Comparison of ENCODE assay signal across 8 cellular contexts in the genomic region with DNA sequence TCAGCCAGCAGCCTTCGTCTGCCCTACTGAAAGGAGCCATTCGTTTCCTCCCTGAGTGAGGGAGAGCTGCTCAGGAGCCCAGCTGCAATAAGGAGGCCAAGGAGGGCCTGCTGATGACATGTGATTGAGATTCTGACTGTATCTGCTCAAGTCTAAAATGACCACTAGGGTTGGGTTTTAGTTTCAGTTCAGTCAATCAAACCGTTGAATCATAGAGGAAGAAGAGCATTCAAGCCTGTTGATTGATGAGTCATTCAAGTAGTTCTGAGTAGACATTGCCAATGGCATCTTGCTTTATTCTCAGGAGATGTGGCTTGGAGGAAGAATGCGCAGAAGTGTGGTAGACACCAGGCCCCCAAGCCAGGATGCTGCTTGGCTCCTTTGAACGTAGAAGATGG. TPM values are rescaled to one million over a fixed set of nuclear protein-coding genes. Genes with fewer than 3 reads are reported as not detected.
DNase-seq lines count a peak whose midpoint lies in the region; ATAC-seq and TF ChIP-seq lines count a peak whose summit lies in the region.

No MANE protein-coding gene starts in this region.

- H3K4me1 Mint-ChIP-seq in CD14-positive monocyte, result peaks cover 13% of the 10 kb centered on the region
- no peaks in the 10 kb centered on the region for H3K4me1 Mint-ChIP-seq in osteocyte (ENCODE audit: unreplicated experiment)

- H3K4me3 ChIP-seq in coronary artery, result no peak overlapping the region

- peaks cover 0 to 2% (median 0%) of the 10 kb centered on the region in 7 donors for H3K9me3 Mint-ChIP-seq in CD14-positive monocyte
- no peaks in the 10 kb centered on the region for H3K9me3 Mint-ChIP-seq in osteocyte (ENCODE audit: unreplicated experiment)

- DNase-seq in CD14-positive monocyte (ENCODE audit: low spot score) (peak; percentile 62), osteocyte (ENCODE audit: extremely low spot score, unreplicated experiment) (no peak), SW 1271 (lab: John Stamatoyannopoulos, UW) (no peak), HPDE6-E6E7 (ENCODE audit: extremely low spot score) (no peak), coronary artery (ENCODE audit: low spot score) (no peak)
- DNase-seq in activated T-cell treated with anti-CD3 and anti-CD28 coated beads, Interleukin-2, amount 50 U/mL, for 48 hours, result peak; percentile 53 to 55

- ATAC-seq in GM19035 (IDR thresholded peaks at IDR 0.05; ENCODE audit: unreplicated experiment), result peak; percentile 84
- peak; percentile 90 for ATAC-seq in HG03196 (IDR thresholded peaks at IDR 0.05; ENCODE audit: unreplicated experiment)

- H3K27me3 Mint-ChIP-seq in CD14-positive monocyte (ENCODE audit: low read depth in 3 of 3) (peaks cover 0 to 4% (median 2%) of the 10 kb centered on the region in 3 donors), osteocyte (ENCODE audit: unreplicated experiment) (peaks cover 60% of the 10 kb centered on the region)

- H3K36me3 Mint-ChIP-seq in CD14-positive monocyte (no peaks in the 10 kb centered on the region), osteocyte (ENCODE audit: unreplicated experiment) (no peaks in the 10 kb centered on the region)

- H3K27ac ChIP-seq in coronary artery, result no peak overlapping the region

- TF ChIP-seq CTCF in CD14-positive monocyte (IDR thresholded peaks at IDR 0.05) (peak; percentile 33), osteocyte (IDR thresholded peaks at IDR 0.05) (no peak), coronary artery (IDR thresholded peaks at IDR 0.05) (no peak)

- H3K27ac Mint-ChIP-seq in CD14-positive monocyte (peak overlapping the region; percentile 41 to 83 (median 68)), osteocyte (ENCODE audit: unreplicated experiment) (no peak overlapping the region)

- H3K4me3 Mint-ChIP-seq in CD14-positive monocyte (peak overlapping the region; percentile 20 to 69), osteocyte (ENCODE audit: unreplicated experiment) (no peak overlapping the region)

- intact Hi-C loops in CD14-positive monocyte (cut with micrococcal nuclease), result loop anchor here in 1 of 2 donors (5.0 kb wide), 1 partner anchor 108 kb away; no protein-coding TSS in a partner anchor

RNA-seq across cellular contexts. Expression of gene BCL2L11, which starts 19.9 kb away (rescaled TPM):
- polyA plus RNA-seq in CD14-positive monocyte, result 10 to 100 TPM in 1 of 2 donors, 1 to 10 TPM in 1; 8.8 to 20.4 TPM
- total RNA-seq in osteocyte, result 38.9 and 40.4 TPM in 2 replicates

Comparison
In these comparisons a context has a peak if more than half of its experiments do, and no peak if none do; other contexts are left out.
1. DNase-seq: peak in CD14-positive monocyte (single experiment) and activated T-cell treated with anti-CD3 and anti-CD28 coated beads, Interleukin-2, amount 50 U/mL, for 48 hours (2 of 2); none in osteocyte (single experiment), SW 1271 (0 of 2), HPDE6-E6E7 (single experiment) and coronary artery (single experiment).